Comparison of ENCODE assay signal across 9 cellular contexts in genomic region chr13:113862191-113862765, GRCh38. TPM values are rescaled to one million over a fixed set of nuclear protein-coding genes. Genes with fewer than 3 reads are reported as not detected.
DNase-seq lines count a peak whose midpoint lies in the region; ATAC-seq and TF ChIP-seq lines count a peak whose summit lies in the region.
"Had no signal": no experiment of that assay in that cellular context is flagged by ENCODE, and none has a peak within 500 bp of the region (broad histone marks: within the 10 kb centered on the region; RNA-seq: fewer than 3 reads in every experiment).

No MANE protein-coding gene starts in this region.

- H3K27me3 ChIP-seq in breast epithelium (no peaks in the 10 kb centered on the region), lung (ENCODE audit: control insufficient read depth, insufficient read depth) (no peaks in the 10 kb centered on the region), transverse colon (peaks cover 9% of the 10 kb centered on the region)

- ATAC-seq in activated CD8-positive, alpha-beta memory T cell treated with anti-CD3 and anti-CD28 coated beads, Interleukin-2, amount 10 ng/mL, durations not matched to agents 7 days and 5 days, result no peak
- no peak for ATAC-seq in lung (ENCODE audit: insufficient read depth, low FRiP score)
- no peak for ATAC-seq in GM18873 (IDR thresholded peaks at IDR 0.05; ENCODE audit: low FRiP score, unreplicated experiment)
- ATAC-seq in HG03025 (IDR thresholded peaks at IDR 0.05; ENCODE audit: low FRiP score, unreplicated experiment), result no peak

- DNase-seq in activated CD8-positive, alpha-beta memory T cell treated with anti-CD3 and anti-CD28 coated beads, Interleukin-2, amount 50 U/mL, for 4 hours, result peak; percentile 10
- no peak for DNase-seq in activated CD8-positive, alpha-beta memory T cell treated with anti-CD3 and anti-CD28 coated beads, Interleukin-2, amount 10 ng/mL, durations not matched to agents 7 days and 5 days
- DNase-seq in breast epithelium (ENCODE audit: low spot score in 2 of 2), result peak; percentile 24 to 46
- no peak for DNase-seq in lung (ENCODE audit: low spot score)
- no peak for DNase-seq in transverse colon
- no peak for DNase-seq in germinal center (ENCODE audit: low spot score)

- CTCF ChIA-PET in activated CD8-positive, alpha-beta memory T cell treated with anti-CD3 and anti-CD28 coated beads, Interleukin-2, amount 10 ng/mL, durations not matched to agents 7 days and 5 days (lab: Charles Lee), result no interaction called here

- no peak overlapping the region for H3K27ac Mint-ChIP-seq in activated CD8-positive, alpha-beta memory T cell treated with anti-CD3 and anti-CD28 coated beads, Interleukin-2, amount 10 ng/mL, durations not matched to agents 7 days and 5 days
- H3K27ac Mint-ChIP-seq: activated naive CD4-positive, alpha-beta T cell treated with anti-CD3 and anti-CD28 coated beads, Interleukin-2, amount 50 U/mL, for 72 hours had no signal

- intact Hi-C loops in breast epithelium (cut with DNase I; ENCODE audit: low total_unique reads), result no loop called here
- intact Hi-C loops in transverse colon (cut with DNase I; ENCODE audit: low total_unique reads), result no loop called here

- TF ChIP-seq POLR2A in breast epithelium (IDR thresholded peaks at IDR 0.05), result no peak
- no peak for TF ChIP-seq POLR2A in transverse colon (IDR thresholded peaks at IDR 0.05)

- H3K4me3 Mint-ChIP-seq in activated CD8-positive, alpha-beta memory T cell treated with anti-CD3 and anti-CD28 coated beads, Interleukin-2, amount 10 ng/mL, durations not matched to agents 7 days and 5 days, result no peak overlapping the region

- peaks cover 49% of the 10 kb centered on the region for H3K27me3 Mint-ChIP-seq in activated CD8-positive, alpha-beta memory T cell treated with anti-CD3 and anti-CD28 coated beads, Interleukin-2, amount 10 ng/mL, durations not matched to agents 7 days and 5 days

- H3K36me3 ChIP-seq in breast epithelium (no peaks in the 10 kb centered on the region), lung (ENCODE audit: control insufficient read depth in 2 of 2, insufficient read depth in 2 of 2, low read length in 2 of 2) (no peaks in the 10 kb centered on the region), transverse colon (no peaks in the 10 kb centered on the region)

- H3K36me3 Mint-ChIP-seq in activated CD8-positive, alpha-beta memory T cell treated with anti-CD3 and anti-CD28 coated beads, Interleukin-2, amount 10 ng/mL, durations not matched to agents 7 days and 5 days, result no peaks in the 10 kb centered on the region

- H3K9me3 Mint-ChIP-seq in activated CD8-positive, alpha-beta memory T cell treated with anti-CD3 and anti-CD28 coated beads, Interleukin-2, amount 10 ng/mL, durations not matched to agents 7 days and 5 days (ENCODE audit: low read depth), result peaks cover 12% of the 10 kb centered on the region

- H3K4me1 ChIP-seq in breast epithelium (peaks cover 0 to 12% of the 10 kb centered on the region in 2 donors), lung (ENCODE audit: control insufficient read depth in 2 of 2, insufficient read depth in 2 of 2, low read length in 2 of 2) (peaks cover 0 to 8% of the 10 kb centered on the region in 2 donors), transverse colon (peaks cover 22 to 65% (median 47%) of the 10 kb centered on the region in 4 donors)

- WGBS in lung, 2 donors, result 86 to 91% methylated on average over 21 of the region's 21 CpGs
- WGBS in transverse colon (ENCODE audit: low coverage in 1 of 2), 2 donors, result 42 to 52% methylated on average over 2 to 20 of the region's 21 CpGs

- no peaks in the 10 kb centered on the region for H3K9me3 ChIP-seq in breast epithelium
- H3K9me3 ChIP-seq in lung (ENCODE audit: control insufficient read depth in 2 of 2, insufficient read depth in 1 of 2, low read length in 1 of 2), result no peaks in the 10 kb centered on the region
- H3K9me3 ChIP-seq in transverse colon, result no peaks in the 10 kb centered on the region

- peaks cover 9% of the 10 kb centered on the region for H3K4me1 Mint-ChIP-seq in activated CD8-positive, alpha-beta memory T cell treated with anti-CD3 and anti-CD28 coated beads, Interleukin-2, amount 10 ng/mL, durations not matched to agents 7 days and 5 days

- TF ChIP-seq CTCF in breast epithelium (IDR thresholded peaks at IDR 0.05), result no peak
- TF ChIP-seq CTCF in lung (IDR thresholded peaks at IDR 0.05; ENCODE audit: control extremely low read depth, extremely low read depth), result no peak
- no peak for TF ChIP-seq CTCF in transverse colon (IDR thresholded peaks at IDR 0.05)

- H3K4me3 ChIP-seq in breast epithelium (peak overlapping the region; percentile 77 to 97 (median 85)), lung (no peak overlapping the region), transverse colon (peak overlapping the region in 3 of 4 donors; percentile 63 to 86 (median 78))

- H3K27ac ChIP-seq in breast epithelium (peak overlapping the region; percentile 85 to 93), lung (ENCODE audit: low read depth in 1 of 2, low read length in 1 of 2) (peak overlapping the region; percentile 78 to 96), transverse colon (peak overlapping the region; percentile 77 to 95 (median 89))

- no peak for TF ChIP-seq EP300 in transverse colon (IDR thresholded peaks at IDR 0.05; ENCODE audit: low read depth)

- in situ Hi-C loops in transverse colon (cut with MboI; ENCODE audit: low pct_ligation_motif_present in 1 of 4, low pct_unique_long_range_greater_than_20kb in 1 of 4, low sequenced_read_pairs in 3 of 4), result no loop called here

RNA-seq across cellular contexts. Expression of gene GAS6, which starts 1.6 kb away (rescaled TPM):
- total RNA-seq in activated CD8-positive, alpha-beta memory T cell treated with anti-CD3 and anti-CD28 coated beads, Interleukin-2, amount 10 ng/mL, durations not matched to agents 7 days and 5 days, result under 1 TPM; 0.15 to 0.23 TPM
- total RNA-seq in breast epithelium (100 to 1,000 TPM in 2 of 3 donors, 10 to 100 TPM in 1; 85.9 to 146 (median 103) TPM), lung (10 to 100 TPM; 68.5 to 83.8 TPM), transverse colon (100 to 1,000 TPM; 152 to 284 (median 169) TPM)
- 100 to 1,000 TPM in 1 of 2 donors, 10 to 100 TPM in 1; 61.8 to 107 TPM for polyA plus RNA-seq in lung

Comparison
In these comparisons a context has a peak if more than half of its experiments do, and no peak if none do; other contexts are left out.
1. DNase-seq: peak in activated CD8-positive, alpha-beta memory T cell treated with anti-CD3 and anti-CD28 coated beads, Interleukin-2, amount 50 U/mL, for 4 hours (single experiment) and breast epithelium (2 of 2); none in activated CD8-positive, alpha-beta memory T cell treated with anti-CD3 and anti-CD28 coated beads, Interleukin-2, amount 10 ng/mL, durations not matched to agents 7 days and 5 days (single experiment), lung (single experiment), transverse colon (single experiment) and germinal center (single experiment).
2. RNA of gene GAS6, which starts 1.6 kb away (total RNA-seq): 152 to 284 TPM in transverse colon, 85.9 to 146 TPM in breast epithelium and 68.5 to 83.8 TPM in lung; 0.15 to 0.23 TPM in activated CD8-positive, alpha-beta memory T cell treated with anti-CD3 and anti-CD28 coated beads, Interleukin-2, amount 10 ng/mL, durations not matched to agents 7 days and 5 days; every median in the first group is over 10 times any median in the second.
3. Peak in every context shown above with its lines, with median percentiles within 50 percentile points of each other: H3K27ac ChIP-seq.